8 cellular contexts compared by ENCODE assay signal in genomic region chr1:201877877-201878339, GRCh38. TPM values are rescaled to one million over a fixed set of nuclear protein-coding genes. Genes with fewer than 3 reads are reported as not detected.
DNase-seq lines count a peak whose midpoint lies in the region; ATAC-seq and TF ChIP-seq lines count a peak whose summit lies in the region.

No MANE protein-coding gene starts in this region.

- H3K9me3 Mint-ChIP-seq in glutamatergic neuron (ENCODE audit: unreplicated experiment): no peaks in the 10 kb centered on the region

- no peaks in the 10 kb centered on the region for H3K36me3 Mint-ChIP-seq in glutamatergic neuron (ENCODE audit: unreplicated experiment)

- ATAC-seq in HG03460 (IDR thresholded peaks at IDR 0.05; ENCODE audit: unreplicated experiment) (no peak), HG03280 (IDR thresholded peaks at IDR 0.05; ENCODE audit: unreplicated experiment) (no peak)

- H3K27ac ChIP-seq in VCaP: peak overlapping the region; percentile 30

- H3K27ac Mint-ChIP-seq in glutamatergic neuron (ENCODE audit: unreplicated experiment): no peak overlapping the region

- peak; percentile 84 for TF ChIP-seq CTCF in VCaP (conservative IDR thresholded peaks at IDR 0.05)
- TF ChIP-seq CTCF in glutamatergic neuron (IDR thresholded peaks at IDR 0.05; ENCODE audit: partially characterized antibody, unreplicated experiment): peak; percentile 66

- DNase-seq in NOMO-1 treated with DMSO at 0.1 percent for 48 hours (lab: John Stamatoyannopoulos, UW; ENCODE audit: unreplicated experiment) (peak; percentile 35), NOMO-1 treated with dmso at 0.1 percent for 144 hours (lab: John Stamatoyannopoulos, UW; ENCODE audit: unreplicated experiment) (no peak), LHCN-M2 (ENCODE audit: low read depth) (peak; percentile 56), glutamatergic neuron (no peak), renal cortical epithelial cell (ENCODE audit: low read depth) (peak; percentile 68)

- peaks cover 3% of the 10 kb centered on the region for H3K27me3 Mint-ChIP-seq in glutamatergic neuron (ENCODE audit: unreplicated experiment)

- peaks cover 3% of the 10 kb centered on the region for H3K4me1 Mint-ChIP-seq in glutamatergic neuron (ENCODE audit: low read depth, unreplicated experiment)

- no peak overlapping the region for H3K4me3 Mint-ChIP-seq in glutamatergic neuron (ENCODE audit: unreplicated experiment)

RNA-seq across cellular contexts. Expression of gene SHISA4, which starts 10.8 kb away (rescaled TPM):
- total RNA-seq in LHCN-M2 (2014; rRNA removed): 21.0 and 30.6 TPM in 2 replicates
- polyA plus RNA-seq in LHCN-M2 (2012): 56.0 TPM
- 2.9 TPM for total RNA-seq in glutamatergic neuron (ENCODE audit: unreplicated experiment)
- total RNA-seq in renal cortical epithelial cell: 11.8 and 16.1 TPM in 2 replicates

RNA-seq across cellular contexts. Expression of gene IPO9, which starts 49.0 kb away (rescaled TPM):
- 28.9 and 33.1 TPM in 2 replicates for total RNA-seq in LHCN-M2 (2014; rRNA removed)
- 39.2 TPM for polyA plus RNA-seq in LHCN-M2 (2012)
- total RNA-seq in glutamatergic neuron (ENCODE audit: unreplicated experiment): 97.8 TPM
- total RNA-seq in renal cortical epithelial cell: 15.6 and 31.5 TPM in 2 replicates

Comparison
In these comparisons a context has a peak if more than half of its experiments do, and no peak if none do; other contexts are left out.
1. DNase-seq: peak in NOMO-1 treated with DMSO at 0.1 percent for 48 hours (single experiment), LHCN-M2 (single experiment) and renal cortical epithelial cell (single experiment); none in NOMO-1 treated with dmso at 0.1 percent for 144 hours (single experiment) and glutamatergic neuron (single experiment).